Comparison of ENCODE assay signal across 37 cellular contexts in genomic region chr19:21133633-21134032, GRCh38.
"Had no signal": no experiment of that assay in that cellular context is flagged by ENCODE, and none has a peak within 500 bp of the region (broad histone marks: within the 10 kb centered on the region; RNA-seq: fewer than 3 reads in every experiment).

No MANE protein-coding gene starts in this region.

- H3K4me3 Mint-ChIP-seq: activated CD4-positive, alpha-beta memory T cell treated with anti-CD3 and anti-CD28 coated beads for 36 hours; activated CD4-positive, alpha-beta T cell treated with anti-CD3 and anti-CD28 coated beads for 36 hours; activated CD4-positive, alpha-beta T cell treated with anti-CD3 and anti-CD28 coated beads, Interleukin-2, amount 10 ng/mL, durations not matched to agents 24 days and 14 days; activated CD8-positive, alpha-beta memory T cell treated with anti-CD3 and anti-CD28 coated beads, Interleukin-2, amount 10 ng/mL, durations not matched to agents 7 days and 5 days; activated CD8-positive, alpha-beta T cell treated with anti-CD3 and anti-CD28 coated beads, Interleukin-2, amount 10 ng/mL, durations not matched to agents 7 days and 5 days; activated naive CD8-positive, alpha-beta T cell treated with anti-CD3 and anti-CD28 coated beads for 36 hours; activated naive CD8-positive, alpha-beta T cell treated with anti-CD3 and anti-CD28 coated beads, Interleukin-2, amount 50 U/mL, for 24 hours; activated T-cell treated with anti-CD3 and anti-CD28 coated beads, Interleukin-2, amount 50 U/mL, for 24 hours; activated T-cell treated with anti-CD3 and anti-CD28 coated beads, Interleukin-2, amount 50 U/mL, for 72 hours; brain; effector memory CD8-positive, alpha-beta T cell; T-helper 17 cell; T-helper 2 cell treated with Interferon-gamma antibody and Interleukin-4, amounts not matched to agents 5 μg/mL and 100 μg/mL, for 36 hours had no signal

- H3K9me3 ChIP-seq: adrenal gland, esophagus muscularis mucosa, gastrocnemius medialis, heart left ventricle had no signal

- H3K27me3 ChIP-seq: adrenal gland, foreskin keratinocyte, gastrocnemius medialis, heart left ventricle had no signal

- H3K27me3 Mint-ChIP-seq: activated CD4-positive, alpha-beta memory T cell treated with anti-CD3 and anti-CD28 coated beads for 36 hours; activated CD4-positive, alpha-beta T cell treated with anti-CD3 and anti-CD28 coated beads for 36 hours; activated CD4-positive, alpha-beta T cell treated with anti-CD3 and anti-CD28 coated beads, Interleukin-2, amount 10 ng/mL, durations not matched to agents 24 days and 14 days; activated CD8-positive, alpha-beta memory T cell treated with anti-CD3 and anti-CD28 coated beads, Interleukin-2, amount 10 ng/mL, durations not matched to agents 7 days and 5 days; brain; T-helper 17 cell had no signal

- H3K9me3 Mint-ChIP-seq: activated T-cell treated with anti-CD3 and anti-CD28 coated beads, Interleukin-2, amount 50 U/mL, for 24 hours; brain had no signal

- H3K4me3 ChIP-seq: adrenal gland, esophagus muscularis mucosa, gastrocnemius medialis, heart left ventricle had no signal

- FAIRE-seq: colon had no signal

- H3K36me3 Mint-ChIP-seq: activated CD4-positive, alpha-beta memory T cell treated with anti-CD3 and anti-CD28 coated beads for 36 hours; activated naive CD8-positive, alpha-beta T cell treated with anti-CD3 and anti-CD28 coated beads for 36 hours; brain had no signal

- H3K4me1 ChIP-seq: esophagus muscularis mucosa, foreskin keratinocyte, gastrocnemius medialis had no signal

- H3K27ac Mint-ChIP-seq: activated CD4-positive, alpha-beta memory T cell treated with anti-CD3 and anti-CD28 coated beads for 36 hours; activated CD4-positive, alpha-beta T cell treated with anti-CD3 and anti-CD28 coated beads for 36 hours; activated CD4-positive, alpha-beta T cell treated with anti-CD3 and anti-CD28 coated beads, Interleukin-2, amount 10 ng/mL, durations not matched to agents 24 days and 14 days; activated CD8-positive, alpha-beta memory T cell treated with anti-CD3 and anti-CD28 coated beads, Interleukin-2, amount 10 ng/mL, durations not matched to agents 7 days and 5 days; activated CD8-positive, alpha-beta T cell treated with anti-CD3 and anti-CD28 coated beads, Interleukin-2, amount 10 ng/mL, durations not matched to agents 7 days and 5 days; activated naive CD8-positive, alpha-beta T cell treated with anti-CD3 and anti-CD28 coated beads for 36 hours; activated naive CD8-positive, alpha-beta T cell treated with anti-CD3 and anti-CD28 coated beads, Interleukin-2, amount 50 U/mL, for 24 hours; activated T-cell treated with anti-CD3 and anti-CD28 coated beads, Interleukin-2, amount 50 U/mL, for 24 hours; activated T-cell treated with anti-CD3 and anti-CD28 coated beads, Interleukin-2, amount 50 U/mL, for 72 hours; brain; effector memory CD8-positive, alpha-beta T cell; T-helper 17 cell; T-helper 2 cell treated with Interferon-gamma antibody and Interleukin-4, amounts not matched to agents 5 μg/mL and 100 μg/mL, for 36 hours had no signal

- DNase-seq: activated CD4-positive, alpha-beta memory T cell treated with anti-CD3 and anti-CD28 coated beads for 36 hours; activated CD4-positive, alpha-beta T cell treated with anti-CD3 and anti-CD28 coated beads for 36 hours; activated CD4-positive, CD25-positive, alpha-beta regulatory T cell; activated CD4-positive, CD25-positive, alpha-beta regulatory T cell treated with anti-CD3 and anti-CD28 coated beads, Interleukin-2, amount 50 U/mL, for 72 hours; activated CD8-positive, alpha-beta memory T cell treated with anti-CD3 and anti-CD28 coated beads, Interleukin-2, amount 10 ng/mL, durations not matched to agents 7 days and 5 days; activated CD8-positive, alpha-beta memory T cell treated with anti-CD3 and anti-CD28 coated beads, Interleukin-2, amount 50 U/mL, for 4 hours; activated CD8-positive, alpha-beta T cell treated with anti-CD3 and anti-CD28 coated beads, Interleukin-2, amount 10 ng/mL, durations not matched to agents 7 days and 5 days; activated gamma-delta T cell treated with Interleukin-2 at 50 U/mL for 16 hours; activated naive CD4-positive, alpha-beta T cell treated with anti-CD3 and anti-CD28 coated beads, Interleukin-2, amount 50 U/mL, for 16 hours; activated naive CD4-positive, alpha-beta T cell treated with Interleukin-2 at 50 U/mL for 16 hours; activated naive CD8-positive, alpha-beta T cell treated with anti-CD3 and anti-CD28 coated beads for 36 hours; activated naive CD8-positive, alpha-beta T cell treated with anti-CD3 and anti-CD28 coated beads, Interleukin-2, amount 50 U/mL, for 24 hours; activated T-cell treated with anti-CD3 and anti-CD28 coated beads for 4 hours; activated T-cell treated with anti-CD3 and anti-CD28 coated beads, Interleukin-2, amount 50 U/mL, for 24 hours; activated T-cell treated with anti-CD3 and anti-CD28 coated beads, Interleukin-2, amount 50 U/mL, for 72 hours; amygdala; aorta; caudate nucleus; cortex of kidney; dermis blood vessel endothelial cell; effector CD4-positive, alpha-beta T cell; effector memory CD8-positive, alpha-beta T cell; erythroblast; foreskin keratinocyte; gastrocnemius medialis; glutamatergic neuron; heart left ventricle; hypothalamus; T-helper 1 cell; T-helper 17 cell; T1000 had no signal

- H3K4me1 Mint-ChIP-seq: activated CD4-positive, alpha-beta T cell treated with anti-CD3 and anti-CD28 coated beads for 36 hours; activated naive CD8-positive, alpha-beta T cell treated with anti-CD3 and anti-CD28 coated beads for 36 hours; activated naive CD8-positive, alpha-beta T cell treated with anti-CD3 and anti-CD28 coated beads, Interleukin-2, amount 50 U/mL, for 24 hours; brain; T-helper 17 cell had no signal

- H3K36me3 ChIP-seq: adrenal gland, esophagus muscularis mucosa, gastrocnemius medialis, heart left ventricle had no signal

- H3K27ac ChIP-seq: esophagus muscularis mucosa, foreskin keratinocyte, gastrocnemius medialis, heart left ventricle had no signal
